In the genomic region with DNA sequence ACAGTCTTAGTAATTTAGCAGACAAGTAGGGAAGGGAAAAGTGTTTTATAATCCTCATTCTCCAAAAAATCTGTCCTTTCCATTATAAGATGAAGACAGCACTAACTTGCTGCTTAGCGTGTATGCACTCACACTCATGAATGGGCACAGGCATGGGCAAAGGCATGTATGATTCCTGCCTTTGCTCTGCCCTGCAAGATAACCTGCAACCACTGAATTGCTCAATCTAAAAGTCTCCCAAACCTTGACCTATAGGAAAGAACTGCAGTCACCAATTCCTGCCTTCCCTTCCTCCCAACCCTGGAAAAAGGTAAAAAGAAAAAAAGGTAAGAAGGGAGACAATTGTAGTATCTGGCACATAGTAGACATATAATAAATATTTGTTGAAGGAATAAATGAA, we compare ENCODE assay signal across 26 cellular contexts.
"Had no signal": no experiment of that assay in that cellular context is flagged by ENCODE, and none has a peak within 500 bp of the region (broad histone marks: within the 10 kb centered on the region; RNA-seq: fewer than 3 reads in every experiment).

No MANE protein-coding gene starts in this region.

- H3K9me3 ChIP-seq: gastroesophageal sphincter, pancreas, right atrium auricular region, spleen, uterus had no signal

- H3K27me3 ChIP-seq: brain microvascular endothelial cell, gastroesophageal sphincter, hepatocyte, pancreas, right atrium auricular region, spleen, uterus had no signal

- H3K9me3 Mint-ChIP-seq: activated naive CD4-positive, alpha-beta T cell treated with anti-CD3 and anti-CD28 coated beads, Interleukin-2, amount 10 ng/mL, durations not matched to agents 7 days and 5 days; activated naive CD8-positive, alpha-beta T cell treated with anti-CD3 and anti-CD28 coated beads, Interleukin-2, amount 10 ng/mL, durations not matched to agents 7 days and 5 days; activated T-helper 1 cell treated with anti-CD3 and anti-CD28 coated beads, Interleukin-12 subunit alpha, Interleukin-12 subunit beta, Interleukin-2, Interleukin-4 antibody, amounts not matched to agents 30 ng/mL and 10 ng/mL and 1 ng/mL, durations not matched to agents 14 hours and 24 hours and 36 hours; mesothelial cell of epicardium; naive B cell had no signal

- H3K27ac Mint-ChIP-seq: activated naive CD4-positive, alpha-beta T cell treated with anti-CD3 and anti-CD28 coated beads, Interleukin-2, amount 10 ng/mL, durations not matched to agents 7 days and 5 days; activated naive CD8-positive, alpha-beta T cell treated with anti-CD3 and anti-CD28 coated beads, Interleukin-2, amount 10 ng/mL, durations not matched to agents 7 days and 5 days; activated T-helper 1 cell treated with anti-CD3 and anti-CD28 coated beads, Interleukin-12 subunit alpha, Interleukin-12 subunit beta, Interleukin-2, Interleukin-4 antibody, amounts not matched to agents 30 ng/mL and 10 ng/mL and 1 ng/mL, durations not matched to agents 14 hours and 24 hours and 36 hours; mesothelial cell of epicardium had no signal

- H3K4me3 Mint-ChIP-seq: activated naive CD4-positive, alpha-beta T cell treated with anti-CD3 and anti-CD28 coated beads, Interleukin-2, amount 10 ng/mL, durations not matched to agents 7 days and 5 days; activated naive CD8-positive, alpha-beta T cell treated with anti-CD3 and anti-CD28 coated beads, Interleukin-2, amount 10 ng/mL, durations not matched to agents 7 days and 5 days; activated T-helper 1 cell treated with anti-CD3 and anti-CD28 coated beads, Interleukin-12 subunit alpha, Interleukin-12 subunit beta, Interleukin-2, Interleukin-4 antibody, amounts not matched to agents 30 ng/mL and 10 ng/mL and 1 ng/mL, durations not matched to agents 14 hours and 24 hours and 36 hours; mesothelial cell of epicardium had no signal

- H3K4me1 ChIP-seq: uterus had no signal

- H3K36me3 ChIP-seq: gastroesophageal sphincter, pancreas, right atrium auricular region, uterus had no signal

- H3K27ac ChIP-seq: brain microvascular endothelial cell, gastroesophageal sphincter, hepatocyte, pancreas, right atrium auricular region, spleen, uterus had no signal

- H3K36me3 Mint-ChIP-seq: activated naive CD4-positive, alpha-beta T cell treated with anti-CD3 and anti-CD28 coated beads, Interleukin-2, amount 10 ng/mL, durations not matched to agents 7 days and 5 days; mesothelial cell of epicardium; naive B cell had no signal

- ATAC-seq: gastroesophageal sphincter, left cardiac atrium, pancreas had no signal

- H3K4me3 ChIP-seq: gastroesophageal sphincter, hepatocyte, pancreas, right atrium auricular region, spleen, uterus had no signal

- DNase-seq: activated CD4-positive, alpha-beta T cell treated with anti-CD3 and anti-CD28 coated beads for 4 hours; activated CD4-positive, alpha-beta T cell treated with anti-CD3 and anti-CD28 coated beads, Interleukin-2, amount 50 U/mL, for 48 hours; activated CD8-positive, alpha-beta memory T cell treated with anti-CD3 and anti-CD28 coated beads for 24 hours; activated CD8-positive, alpha-beta memory T cell treated with anti-CD3 and anti-CD28 coated beads, Interleukin-2, amount 50 U/mL, for 4 hours; activated effector memory CD4-positive, alpha-beta T cell treated with anti-CD3 and anti-CD28 coated beads, Interleukin-2, amount 50 U/mL, for 16 hours; activated naive CD4-positive, alpha-beta T cell treated with anti-CD3 and anti-CD28 coated beads, Interleukin-2, amount 10 ng/mL, durations not matched to agents 7 days and 5 days; activated naive CD8-positive, alpha-beta T cell treated with anti-CD3 and anti-CD28 coated beads, Interleukin-2, amount 10 ng/mL, durations not matched to agents 7 days and 5 days; activated T-cell treated with anti-CD3 and anti-CD28 coated beads, Interleukin-2, amount 50 U/mL, for 1 hour; amniotic stem cell; brain microvascular endothelial cell; caudate nucleus; islet precursor cell; left cardiac atrium; mammary epithelial cell; naive B cell; nucleus accumbens; pancreas; spleen; stimulated activated naive CD4-positive, alpha-beta T cell treated with Interleukin-2 at 50 U/mL for 16 hours; T-helper 1 cell; uterus had no signal

- H3K27me3 Mint-ChIP-seq: activated naive CD4-positive, alpha-beta T cell treated with anti-CD3 and anti-CD28 coated beads, Interleukin-2, amount 10 ng/mL, durations not matched to agents 7 days and 5 days; activated naive CD8-positive, alpha-beta T cell treated with anti-CD3 and anti-CD28 coated beads, Interleukin-2, amount 10 ng/mL, durations not matched to agents 7 days and 5 days; naive B cell had no signal
